Comparison of ENCODE assay signal across 18 cellular contexts in the genomic region with DNA sequence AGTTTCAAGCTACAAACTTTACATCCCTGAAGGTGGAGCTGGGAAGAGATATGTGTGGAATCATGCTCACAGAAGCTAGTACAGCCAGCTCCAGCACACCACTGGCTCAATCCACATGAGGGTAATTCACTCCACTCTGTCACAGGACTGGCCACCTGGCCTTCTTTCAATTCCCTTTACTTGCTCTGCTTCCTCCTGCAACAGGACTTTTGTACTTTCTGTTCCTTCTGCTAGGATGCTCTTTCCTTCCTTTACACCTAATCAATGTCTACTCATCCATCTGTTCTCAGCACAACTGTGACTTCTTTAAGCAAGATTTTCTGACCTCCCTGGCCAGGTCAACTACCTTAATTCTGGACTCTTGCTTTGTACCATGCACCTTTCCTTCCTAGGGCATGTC. TPM values are rescaled to one million over a fixed set of nuclear protein-coding genes. Genes with fewer than 3 reads are reported as not detected.
DNase-seq lines count a peak whose midpoint lies in the region; ATAC-seq and TF ChIP-seq lines count a peak whose summit lies in the region.
"Had no signal": no experiment of that assay in that cellular context is flagged by ENCODE, and none has a peak within 500 bp of the region (broad histone marks: within the 10 kb centered on the region; RNA-seq: fewer than 3 reads in every experiment).

No MANE protein-coding gene starts in this region.

- no peaks in the 10 kb centered on the region for H3F3A ChIP-seq in MM.1S (ENCODE audit: insufficient read depth, low read length)

- ATAC-seq in GM21529 (IDR thresholded peaks at IDR 0.05; ENCODE audit: unreplicated experiment), result peak; percentile 61
- ATAC-seq in mucosa of descending colon, result peak; percentile 24
- no peak for ATAC-seq in left lobe of liver
- no peak for ATAC-seq in HG03097 (IDR thresholded peaks at IDR 0.05; ENCODE audit: low FRiP score, unreplicated experiment)
- ATAC-seq in heart left ventricle, result no peak
- ATAC-seq: activated T-cell treated with anti-CD3 and anti-CD28 coated beads, Interleukin-2, amount 50 U/mL, for 72 hours had no signal

- DNase-seq in SIG-M5 treated with dmso at 0.1 percent for 504 hours (lab: John Stamatoyannopoulos, UW; ENCODE audit: unreplicated experiment) (peak; percentile 67), SIG-M5 (lab: John Stamatoyannopoulos, UW) (no peak), MM.1S (no peak), mucosa of descending colon (no peak), left lobe of liver (ENCODE audit: low spot score) (no peak), heart left ventricle (no peak)
- DNase-seq: activated T-cell treated with anti-CD3 and anti-CD28 coated beads, Interleukin-2, amount 50 U/mL, for 72 hours; anterior cingulate cortex; cortex of kidney; NCI-H446; Peyer's patch; spleen; T-cell had no signal

- TF ChIP-seq CTCF in MM.1S (IDR thresholded peaks at IDR 0.05; ENCODE audit: low read length), result no peak
- TF ChIP-seq CTCF in mucosa of descending colon (IDR thresholded peaks at IDR 0.05), result no peak
- no peak for TF ChIP-seq CTCF in heart left ventricle (IDR thresholded peaks at IDR 0.05)

- TF ChIP-seq POLR2A in heart left ventricle (IDR thresholded peaks at IDR 0.05), result no peak

- H3K27ac ChIP-seq in MM.1S (ENCODE audit: low read length) (no peak overlapping the region), heart left ventricle (no peak overlapping the region)
- H3K27ac ChIP-seq: 22Rv1, esophagus muscularis mucosa, Peyer's patch, spleen, suprapubic skin had no signal

- H3K4me1 ChIP-seq in MM.1S (ENCODE audit: low read length) (peaks cover 16% of the 10 kb centered on the region), mucosa of descending colon (ENCODE audit: low read depth) (no peaks in the 10 kb centered on the region), heart left ventricle (peaks cover 0 to 13% (median 0%) of the 10 kb centered on the region in 12 donors)
- H3K4me1 ChIP-seq: esophagus muscularis mucosa, suprapubic skin had no signal

- no peaks in the 10 kb centered on the region for H4K20me1 ChIP-seq in MM.1S (ENCODE audit: insufficient read depth, low read length)

- H3K9me2 ChIP-seq in MM.1S (replicated peaks; ENCODE audit: insufficient read depth, low read length), result no peaks in the 10 kb centered on the region

- no peak overlapping the region for H3K4me3 ChIP-seq in MM.1S (ENCODE audit: low read length)
- H3K4me3 ChIP-seq in mucosa of descending colon, result no peak overlapping the region
- no peak overlapping the region for H3K4me3 ChIP-seq in heart left ventricle
- H3K4me3 ChIP-seq: esophagus muscularis mucosa, Peyer's patch, spleen, suprapubic skin had no signal

- 0 out of 2 replicates have a peak overlapping the region, but pooled peaks have one; percentile 1 for H2AFZ ChIP-seq in MM.1S (ENCODE audit: low read length)

- H3K36me3 ChIP-seq in MM.1S (replicated peaks; ENCODE audit: insufficient read depth, low read length) (no peaks in the 10 kb centered on the region), mucosa of descending colon (ENCODE audit: low read depth) (no peaks in the 10 kb centered on the region), heart left ventricle (no peaks in the 10 kb centered on the region)
- H3K36me3 ChIP-seq: esophagus muscularis mucosa, Peyer's patch, spleen, suprapubic skin had no signal

- no peak overlapping the region for H3K9ac ChIP-seq in MM.1S (ENCODE audit: low read length)

- H3K9me3 ChIP-seq in MM.1S (replicated peaks; ENCODE audit: insufficient read depth, low read length) (no peaks in the 10 kb centered on the region), mucosa of descending colon (no peaks in the 10 kb centered on the region), heart left ventricle (no peaks in the 10 kb centered on the region)
- H3K9me3 ChIP-seq: esophagus muscularis mucosa, Peyer's patch, spleen, suprapubic skin had no signal

- intact Hi-C loops in mucosa of descending colon (cut with DNase I, micrococcal nuclease), result no loop called here
- intact Hi-C loops in heart left ventricle (cut with DNase I), result loop anchor here in 2 of 10 donors (5.0 to 10.0 kb wide), 2 partner anchors 281 to 283 kb away; no protein-coding TSS in a partner anchor

- H3K27me3 ChIP-seq in MM.1S (replicated peaks; ENCODE audit: insufficient read depth, low read length) (no peaks in the 10 kb centered on the region), heart left ventricle (peaks cover 0 to 6% (median 0%) of the 10 kb centered on the region in 9 donors)
- H3K27me3 ChIP-seq: esophagus muscularis mucosa, Peyer's patch, spleen, suprapubic skin had no signal

- no peaks in the 10 kb centered on the region for H3K79me2 ChIP-seq in MM.1S (ENCODE audit: low read length)

- H3K4me2 ChIP-seq in MM.1S (ENCODE audit: low read depth, low read length), result no peak overlapping the region

RNA-seq across cellular contexts. Expression of a gene that starts 39.4 kb away (rescaled TPM):
- total RNA-seq in mucosa of descending colon, result 10 to 100 TPM; 26.5 to 82.8 (median 56.3) TPM
- total RNA-seq in left lobe of liver, result 0.18 TPM
- under 1 TPM in 3 of 9 donors, not detected in 6; 0.12 to 0.53 (median 0.20) TPM for total RNA-seq in heart left ventricle
- not detected for polyA plus RNA-seq in heart left ventricle

Comparison
In these comparisons a context has a peak if more than half of its experiments do, and no peak if none do; other contexts are left out.
1. ATAC-seq: peak in GM21529 (single experiment) and mucosa of descending colon (single experiment); none in left lobe of liver (single experiment), HG03097 (single experiment) and heart left ventricle (0 of 4).
2. RNA of a gene that starts 39.4 kb away (total RNA-seq): 26.5 to 82.8 TPM in mucosa of descending colon; 0.18 TPM in left lobe of liver (single experiment) and 0.12 to 0.53 TPM in heart left ventricle; every median in the first group is over 10 times any median in the second.